In genomic region chr9:129141066-129142041, GRCh38 we compare ENCODE assay signal across 8 cellular contexts. TPM values are rescaled to one million over a fixed set of nuclear protein-coding genes. Genes with fewer than 3 reads are reported as not detected.
DNase-seq lines count a peak whose midpoint lies in the region; ATAC-seq and TF ChIP-seq lines count a peak whose summit lies in the region.

No MANE protein-coding gene starts in this region.

- H4K20me1 ChIP-seq in OCI-LY7 (ENCODE audit: insufficient read depth, low read length), result no peaks in the 10 kb centered on the region

- H3K27ac Mint-ChIP-seq in stimulated activated memory B cell treated with anti-CD40 and anti-IgM and Interleukin-4, amounts not matched to agents 10 μg/mL and 1 μg/mL and 100 μg/mL, for 72 hours, result peak overlapping the region; percentile 99

- intact Hi-C loops in OCI-LY7 (cut with micrococcal nuclease; ENCODE audit: unreplicated experiment), result loop anchor here (2.0 to 5.0 kb wide), 2 partner anchors 131 to 271 kb away; no protein-coding TSS in a partner anchor

- no peaks in the 10 kb centered on the region for H3K9me2 ChIP-seq in OCI-LY7 (ENCODE audit: insufficient read depth, low read length)

- H2AFZ ChIP-seq in OCI-LY7 (ENCODE audit: low read length), result no peak overlapping the region

- peak overlapping the region; percentile 98 for H3K4me2 ChIP-seq in OCI-LY7 (ENCODE audit: low read length)

- CTCF ChIA-PET in OCI-LY7 (lab: Charles Lee; ENCODE audit: unreplicated experiment), result interaction anchor here (0.5 to 1.6 kb wide), 6 partner anchors 10 to 1984 kb away, joined by 3 to 9 read pairs (median 6); no protein-coding TSS in a partner anchor

- H3K4me3 ChIP-seq in OCI-LY7 (ENCODE audit: low read depth, low read length, poor library complexity, severe bottlenecking), result peak overlapping the region; percentile 64
- H3K4me3 ChIP-seq in kidney epithelial cell (ENCODE audit: low read depth, low read length), result peak overlapping the region; percentile 11

- H3K79me2 ChIP-seq in OCI-LY7 (ENCODE audit: insufficient read depth, low read depth, low read length), result no peaks in the 10 kb centered on the region; the same call in 1 of the 2 replicates

- DNase-seq in Ammon's horn (ENCODE audit: low spot score), result peak; percentile 72
- DNase-seq in OCI-LY7 (ENCODE audit: low spot score), result peak; percentile 83
- DNase-seq in caudate nucleus (lab: John Stamatoyannopoulos, UW), result peak in 30 of 61 donors; percentile 9 to 66 (median 28)
- peak; percentile 94 for DNase-seq in kidney epithelial cell (ENCODE audit: low read depth)
- DNase-seq in activated effector memory CD4-positive, alpha-beta T cell treated with Interleukin-2 at 50 U/mL for 16 hours, result no peak

- no peaks in the 10 kb centered on the region for H3K9me3 ChIP-seq in OCI-LY7 (ENCODE audit: low read length)

- no peaks in the 10 kb centered on the region for H3K9me3 Mint-ChIP-seq in stimulated activated memory B cell treated with anti-CD40 and anti-IgM and Interleukin-4, amounts not matched to agents 10 μg/mL and 1 μg/mL and 100 μg/mL, for 72 hours

- H3K4me1 ChIP-seq in OCI-LY7 (ENCODE audit: insufficient read depth, low read length, poor library complexity, severe bottlenecking), result peaks cover 56% of the 10 kb centered on the region

- ATAC-seq in stimulated activated memory B cell treated with anti-CD40 and anti-IgM and Interleukin-4, amounts not matched to agents 10 μg/mL and 1 μg/mL and 100 μg/mL, for 72 hours, result no peak
- no peak for ATAC-seq in HG03469 (IDR thresholded peaks at IDR 0.05; ENCODE audit: unreplicated experiment)

- TF ChIP-seq CTCF in OCI-LY7 (conservative IDR thresholded peaks at IDR 0.05; ENCODE audit: low read length) (0 out of 2 replicates have a peak, but pooled peaks have one; percentile 15), kidney epithelial cell (IDR thresholded peaks at IDR 0.05; ENCODE audit: insufficient read depth, low read length, poor library complexity, severe bottlenecking) (no peak)

- peaks cover 56% of the 10 kb centered on the region for H3K4me1 Mint-ChIP-seq in stimulated activated memory B cell treated with anti-CD40 and anti-IgM and Interleukin-4, amounts not matched to agents 10 μg/mL and 1 μg/mL and 100 μg/mL, for 72 hours

- peak overlapping the region; percentile 91 for H3K27ac ChIP-seq in OCI-LY7 (ENCODE audit: low read depth, low read length, poor library complexity, severe bottlenecking)
- peak overlapping the region; percentile 100 for H3K27ac ChIP-seq in caudate nucleus (ENCODE audit: low read depth, low read length)

- POLR2A ChIA-PET in OCI-LY7 (lab: Charles Lee), result interaction anchor here (0.5 to 1.3 kb wide), 8 partner anchors 7 to 622 kb away, joined by 3 to 6 read pairs (median 4); no protein-coding TSS in a partner anchor

- no peaks in the 10 kb centered on the region for H3K27me3 ChIP-seq in kidney epithelial cell (ENCODE audit: control insufficient read depth, insufficient read depth, low read length)

- no peaks in the 10 kb centered on the region for H3K27me3 Mint-ChIP-seq in stimulated activated memory B cell treated with anti-CD40 and anti-IgM and Interleukin-4, amounts not matched to agents 10 μg/mL and 1 μg/mL and 100 μg/mL, for 72 hours

- no TSS peak for BruUV-seq in OCI-LY7 (replicated peaks; lab: Mats Ljungman, UMichigan)

- H3K36me3 ChIP-seq in OCI-LY7 (ENCODE audit: insufficient read depth, low read length) (peaks cover 43% of the 10 kb centered on the region), kidney epithelial cell (ENCODE audit: control insufficient read depth, insufficient read depth, low read length) (peaks cover 2% of the 10 kb centered on the region)

- H3K36me3 Mint-ChIP-seq in stimulated activated memory B cell treated with anti-CD40 and anti-IgM and Interleukin-4, amounts not matched to agents 10 μg/mL and 1 μg/mL and 100 μg/mL, for 72 hours, result peaks cover 33% of the 10 kb centered on the region

- TF ChIP-seq POLR2A in GM19099 (IDR thresholded peaks at IDR 0.05; ENCODE audit: extremely low read depth, insufficient read length, low read depth), result peak; percentile 51

- H3K4me3 Mint-ChIP-seq in stimulated activated memory B cell treated with anti-CD40 and anti-IgM and Interleukin-4, amounts not matched to agents 10 μg/mL and 1 μg/mL and 100 μg/mL, for 72 hours, result peak overlapping the region; percentile 89

RNA-seq across cellular contexts. Expression of gene PTPA, which starts 30.1 kb away (rescaled TPM):
- total RNA-seq in OCI-LY7 (2014; rRNA removed; shearing (Covaris generic)), result 106 and 109 TPM in 2 replicates
- total RNA-seq in OCI-LY7 (2022), result 95.8 and 111 TPM in 2 replicates
- 156 and 167 TPM in 2 replicates for total RNA-seq in kidney epithelial cell

RNA-seq across cellular contexts. Expression of gene CRAT, which starts 30.8 kb away (rescaled TPM):
- total RNA-seq in OCI-LY7 (2014; rRNA removed; shearing (Covaris generic)), result 0.26 and 1.8 TPM in 2 replicates
- total RNA-seq in OCI-LY7 (2022), result 5.3 and 6.5 TPM in 2 replicates
- 29.1 and 29.4 TPM in 2 replicates for total RNA-seq in kidney epithelial cell

RNA-seq across cellular contexts. Expression of gene IER5L, which starts 36.7 kb away (rescaled TPM):
- 16.9 and 21.2 TPM in 2 replicates for total RNA-seq in OCI-LY7 (2014; rRNA removed; shearing (Covaris generic))
- total RNA-seq in OCI-LY7 (2022), result 2.8 and 3.4 TPM in 2 replicates
- 51.8 and 60.4 TPM in 2 replicates for total RNA-seq in kidney epithelial cell
